Comparison of ENCODE assay signal across 13 cellular contexts in the genomic region with DNA sequence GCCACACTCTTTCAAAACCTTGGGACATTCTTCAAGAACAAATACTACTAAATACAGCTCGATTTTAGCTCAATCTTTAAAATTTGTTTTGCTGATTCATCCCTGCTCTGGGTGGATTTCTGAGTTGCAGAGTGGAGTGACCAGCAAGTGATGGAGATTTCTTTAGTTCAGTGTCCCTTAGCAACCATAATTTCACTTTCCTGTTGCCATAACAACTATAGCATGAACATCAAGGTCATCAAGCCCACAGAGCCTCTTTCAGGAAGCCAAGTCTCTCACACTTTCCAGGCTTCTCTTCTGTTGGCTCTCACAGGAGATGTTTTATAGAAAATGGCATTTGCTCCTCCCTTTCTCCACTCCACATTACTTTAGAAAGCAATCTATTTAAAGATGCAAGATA.
"Had no signal": no experiment of that assay in that cellular context is flagged by ENCODE, and none has a peak within 500 bp of the region (broad histone marks: within the 10 kb centered on the region; RNA-seq: fewer than 3 reads in every experiment).

No MANE protein-coding gene starts in this region.

- H3K4me3 ChIP-seq: smooth muscle cell had no signal

- DNase-seq: activated CD4-positive, alpha-beta T cell treated with anti-CD3 and anti-CD28 coated beads, Interleukin-2, amount 10 ng/mL, durations not matched to agents 7 days and 5 days; activated CD8-positive, alpha-beta memory T cell treated with anti-CD3 and anti-CD28 coated beads for 24 hours; activated gamma-delta T cell treated with Interleukin-2 at 50 U/mL for 16 hours; cerebellar nuclear complex; dermis blood vessel endothelial cell; effector memory CD8-positive, alpha-beta T cell; islet precursor cell; left ventricle myocardium superior; nucleus accumbens; right cardiac atrium; stimulated activated naive CD8-positive, alpha-beta T cell treated with anti-CD3 and anti-CD28 coated beads, Interleukin-15, Interleukin-2, amounts not matched to agents 100 U/mL and 50 U/mL, for 24 hours had no signal

- H3K4me2 ChIP-seq: smooth muscle cell had no signal

- H3K27ac ChIP-seq: epithelial cell of prostate had no signal
